ENCODE assay signal across 11 cellular contexts in the genomic region with DNA sequence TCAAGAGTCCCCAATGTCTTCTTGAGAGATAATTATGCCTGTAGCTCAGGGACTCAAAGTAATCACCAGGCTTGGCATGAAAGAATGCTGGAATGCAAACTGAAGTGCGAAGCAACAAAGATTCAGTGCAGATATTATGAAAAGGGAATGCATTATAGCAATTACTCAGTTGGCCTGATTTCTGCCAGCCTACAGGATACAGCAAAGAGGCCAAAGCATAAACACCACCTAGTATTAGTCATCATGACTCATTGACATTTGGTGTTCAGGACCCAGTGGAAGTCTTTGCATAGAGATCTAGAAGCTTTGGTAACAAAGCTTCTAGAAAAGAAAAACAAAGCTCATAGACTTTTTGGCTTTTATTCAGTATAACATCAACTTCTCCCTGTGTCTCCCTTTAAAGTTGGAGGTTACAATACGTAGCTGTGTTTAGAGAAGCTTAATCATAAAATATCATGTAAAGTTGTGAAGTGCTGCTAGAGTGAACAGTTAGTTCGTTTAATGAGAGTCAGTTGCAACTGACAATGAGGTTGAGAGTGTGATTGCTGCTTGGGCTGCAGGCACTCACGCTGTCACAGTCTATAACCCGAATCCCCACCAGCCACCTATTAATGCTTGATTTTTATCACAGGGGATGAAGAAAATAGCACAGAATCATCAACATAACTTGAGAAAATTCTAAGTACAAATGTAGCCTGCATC.
DNase-seq lines count a peak whose midpoint lies in the region; ATAC-seq and TF ChIP-seq lines count a peak whose summit lies in the region.
"Had no signal": no experiment of that assay in that cellular context is flagged by ENCODE, and none has a peak within 500 bp of the region (broad histone marks: within the 10 kb centered on the region; RNA-seq: fewer than 3 reads in every experiment).

No MANE protein-coding gene starts in this region.

- peak; percentile 53 for ATAC-seq in activated CD4-positive, alpha-beta T cell treated with anti-CD3 and anti-CD28 coated beads for 36 hours

- CTCF ChIA-PET in activated CD4-positive, alpha-beta T cell treated with anti-CD3 and anti-CD28 coated beads for 36 hours (lab: Charles Lee): interaction anchor here (0.9 kb wide), 1 partner anchor 499 kb away, joined by 3 read pairs; no protein-coding TSS in a partner anchor
- CTCF ChIA-PET in activated CD4-positive, alpha-beta T cell treated with anti-CD3 and anti-CD28 coated beads, Interleukin-2, amount 10 ng/mL, durations not matched to agents 7 days and 5 days (lab: Charles Lee): interaction anchor here (0.5 kb wide), 1 partner anchor 1622 kb away, joined by 3 read pairs; no protein-coding TSS in a partner anchor
- CTCF ChIA-PET in CD8-positive, alpha-beta memory T cell (lab: Charles Lee): no interaction called here

- H3K27me3 ChIP-seq in SJCRH30: no peaks in the 10 kb centered on the region
- no peaks in the 10 kb centered on the region for H3K27me3 ChIP-seq in CD8-positive, alpha-beta memory T cell (ENCODE audit: insufficient read depth, low read length, poor library complexity, severe bottlenecking)
- H3K27me3 ChIP-seq: BLaER1 had no signal

- no peaks in the 10 kb centered on the region for H3K4me1 Mint-ChIP-seq in activated CD4-positive, alpha-beta T cell treated with anti-CD3 and anti-CD28 coated beads for 36 hours
- no peaks in the 10 kb centered on the region for H3K4me1 Mint-ChIP-seq in activated CD4-positive, alpha-beta T cell treated with anti-CD3 and anti-CD28 coated beads, Interleukin-2, amount 10 ng/mL, durations not matched to agents 7 days and 5 days
- no peaks in the 10 kb centered on the region for H3K4me1 Mint-ChIP-seq in activated CD4-positive, alpha-beta T cell treated with anti-CD3 and anti-CD28 coated beads, Interleukin-2, amount 10 ng/mL, durations not matched to agents 24 days and 14 days
- H3K4me1 Mint-ChIP-seq in CD8-positive, alpha-beta memory T cell: no peaks in the 10 kb centered on the region

- DNase-seq in activated CD4-positive, alpha-beta T cell treated with anti-CD3 and anti-CD28 coated beads for 36 hours: no peak
- DNase-seq in activated CD4-positive, alpha-beta T cell treated with anti-CD3 and anti-CD28 coated beads, Interleukin-2, amount 10 ng/mL, durations not matched to agents 7 days and 5 days: no peak
- DNase-seq in SJCRH30 (peak in 1 of 2 experiments; percentile 26), fibroblast of villous mesenchyme (ENCODE audit: low read depth) (peak; percentile 84), NCI-H345 (lab: John Stamatoyannopoulos, UW) (no peak), NCI-H446 treated with DMSO at 0.1 percent for 48 hours (lab: John Stamatoyannopoulos, UW) (no peak)
- DNase-seq in activated CD4-positive, alpha-beta T cell treated with anti-CD3 and anti-CD28 coated beads, Interleukin-2, amount 10 ng/mL, durations not matched to agents 24 days and 14 days: no peak
- DNase-seq in CD8-positive, alpha-beta memory T cell: no peak
- DNase-seq: NCI-H510A had no signal

- H3K36me3 Mint-ChIP-seq in activated CD4-positive, alpha-beta T cell treated with anti-CD3 and anti-CD28 coated beads for 36 hours (ENCODE audit: low read depth): no peaks in the 10 kb centered on the region
- no peaks in the 10 kb centered on the region for H3K36me3 Mint-ChIP-seq in activated CD4-positive, alpha-beta T cell treated with anti-CD3 and anti-CD28 coated beads, Interleukin-2, amount 10 ng/mL, durations not matched to agents 7 days and 5 days (ENCODE audit: low read depth)
- no peaks in the 10 kb centered on the region for H3K36me3 Mint-ChIP-seq in activated CD4-positive, alpha-beta T cell treated with anti-CD3 and anti-CD28 coated beads, Interleukin-2, amount 10 ng/mL, durations not matched to agents 24 days and 14 days (ENCODE audit: low read depth)
- H3K36me3 Mint-ChIP-seq in CD8-positive, alpha-beta memory T cell: no peaks in the 10 kb centered on the region

- peaks cover 2% of the 10 kb centered on the region for H3K9me3 Mint-ChIP-seq in activated CD4-positive, alpha-beta T cell treated with anti-CD3 and anti-CD28 coated beads for 36 hours (ENCODE audit: low read depth)
- H3K9me3 Mint-ChIP-seq in activated CD4-positive, alpha-beta T cell treated with anti-CD3 and anti-CD28 coated beads, Interleukin-2, amount 10 ng/mL, durations not matched to agents 7 days and 5 days: peaks cover 2% of the 10 kb centered on the region
- H3K9me3 Mint-ChIP-seq in activated CD4-positive, alpha-beta T cell treated with anti-CD3 and anti-CD28 coated beads, Interleukin-2, amount 10 ng/mL, durations not matched to agents 24 days and 14 days: no peaks in the 10 kb centered on the region
- H3K9me3 Mint-ChIP-seq in CD8-positive, alpha-beta memory T cell: peaks cover 0 to 15% (median 10%) of the 10 kb centered on the region in 5 donors

- peak overlapping the region; percentile 7; the same call in 1 of the 2 replicates for H3K27ac ChIP-seq in SJCRH30
- no peak overlapping the region for H3K27ac ChIP-seq in CD8-positive, alpha-beta memory T cell (ENCODE audit: low read depth, low read length)
- H3K27ac ChIP-seq: BLaER1 had no signal

- POLR2A ChIA-PET in activated CD4-positive, alpha-beta T cell treated with anti-CD3 and anti-CD28 coated beads for 36 hours (lab: Charles Lee): no interaction called here
- POLR2A ChIA-PET in activated CD4-positive, alpha-beta T cell treated with anti-CD3 and anti-CD28 coated beads, Interleukin-2, amount 10 ng/mL, durations not matched to agents 7 days and 5 days (lab: Charles Lee): no interaction called here
- POLR2A ChIA-PET in CD8-positive, alpha-beta memory T cell (lab: Charles Lee): no interaction called here

- peaks cover 3% of the 10 kb centered on the region for H3K27me3 Mint-ChIP-seq in activated CD4-positive, alpha-beta T cell treated with anti-CD3 and anti-CD28 coated beads for 36 hours
- no peaks in the 10 kb centered on the region for H3K27me3 Mint-ChIP-seq in activated CD4-positive, alpha-beta T cell treated with anti-CD3 and anti-CD28 coated beads, Interleukin-2, amount 10 ng/mL, durations not matched to agents 7 days and 5 days
- H3K27me3 Mint-ChIP-seq in activated CD4-positive, alpha-beta T cell treated with anti-CD3 and anti-CD28 coated beads, Interleukin-2, amount 10 ng/mL, durations not matched to agents 24 days and 14 days: no peaks in the 10 kb centered on the region
- H3K27me3 Mint-ChIP-seq in CD8-positive, alpha-beta memory T cell: no peaks in the 10 kb centered on the region

- no peak for TF ChIP-seq CTCF in fibroblast of villous mesenchyme (IDR thresholded peaks at IDR 0.05; ENCODE audit: insufficient read depth, low read depth, low read length)

- H3K27ac Mint-ChIP-seq in activated CD4-positive, alpha-beta T cell treated with anti-CD3 and anti-CD28 coated beads for 36 hours: no peak overlapping the region
- no peak overlapping the region for H3K27ac Mint-ChIP-seq in activated CD4-positive, alpha-beta T cell treated with anti-CD3 and anti-CD28 coated beads, Interleukin-2, amount 10 ng/mL, durations not matched to agents 7 days and 5 days
- no peak overlapping the region for H3K27ac Mint-ChIP-seq in activated CD4-positive, alpha-beta T cell treated with anti-CD3 and anti-CD28 coated beads, Interleukin-2, amount 10 ng/mL, durations not matched to agents 24 days and 14 days
- H3K27ac Mint-ChIP-seq in CD8-positive, alpha-beta memory T cell: no peak overlapping the region

- no peak overlapping the region for H3K4me3 Mint-ChIP-seq in activated CD4-positive, alpha-beta T cell treated with anti-CD3 and anti-CD28 coated beads for 36 hours
- H3K4me3 Mint-ChIP-seq in activated CD4-positive, alpha-beta T cell treated with anti-CD3 and anti-CD28 coated beads, Interleukin-2, amount 10 ng/mL, durations not matched to agents 7 days and 5 days: no peak overlapping the region
- H3K4me3 Mint-ChIP-seq in activated CD4-positive, alpha-beta T cell treated with anti-CD3 and anti-CD28 coated beads, Interleukin-2, amount 10 ng/mL, durations not matched to agents 24 days and 14 days: no peak overlapping the region
- no peak overlapping the region for H3K4me3 Mint-ChIP-seq in CD8-positive, alpha-beta memory T cell

- no peaks in the 10 kb centered on the region for H3K9me3 ChIP-seq in SJCRH30 (replicated peaks)
- H3K9me3 ChIP-seq in CD8-positive, alpha-beta memory T cell (ENCODE audit: low read length): no peaks in the 10 kb centered on the region
- H3K9me3 ChIP-seq: BLaER1 had no signal

- no peaks in the 10 kb centered on the region for H3K36me3 ChIP-seq in SJCRH30
- no peaks in the 10 kb centered on the region for H3K36me3 ChIP-seq in CD8-positive, alpha-beta memory T cell (ENCODE audit: insufficient read depth, low read length)
- H3K36me3 ChIP-seq: BLaER1 had no signal

- intact Hi-C loops in activated CD4-positive, alpha-beta T cell treated with anti-CD3 and anti-CD28 coated beads for 36 hours (cut with DNase I, micrococcal nuclease): no loop called here
- intact Hi-C loops in activated CD4-positive, alpha-beta T cell treated with anti-CD3 and anti-CD28 coated beads, Interleukin-2, amount 10 ng/mL, durations not matched to agents 24 days and 14 days (cut with micrococcal nuclease): no loop called here

- H3K4me3 ChIP-seq in SJCRH30 (no peak overlapping the region), fibroblast of villous mesenchyme (ENCODE audit: low read depth, low read length) (no peak overlapping the region)
- H3K4me3 ChIP-seq in CD8-positive, alpha-beta memory T cell (ENCODE audit: low read length): no peak overlapping the region
- H3K4me3 ChIP-seq: BLaER1, lung had no signal

- peaks cover 8% of the 10 kb centered on the region for H3K4me1 ChIP-seq in SJCRH30
- no peaks in the 10 kb centered on the region for H3K4me1 ChIP-seq in CD8-positive, alpha-beta memory T cell (ENCODE audit: insufficient read depth, low read length)
- H3K4me1 ChIP-seq: BLaER1 had no signal
